17 cellular contexts compared by ENCODE assay signal in genomic region chr1:183327429-183328290, GRCh38.
DNase-seq lines count a peak whose midpoint lies in the region; ATAC-seq and TF ChIP-seq lines count a peak whose summit lies in the region.
"Had no signal": no experiment of that assay in that cellular context is flagged by ENCODE, and none has a peak within 500 bp of the region (broad histone marks: within the 10 kb centered on the region; RNA-seq: fewer than 3 reads in every experiment).

No MANE protein-coding gene starts in this region.

- no peak overlapping the region for H3K4me3 ChIP-seq in tibial artery
- no peak overlapping the region for H3K4me3 ChIP-seq in CD4-positive, alpha-beta memory T cell (ENCODE audit: low read length in 2 of 2)
- H3K4me3 ChIP-seq: ovary had no signal

- no peak for TF ChIP-seq CTCF in nephron progenitor cell (IDR thresholded peaks at IDR 0.05)
- TF ChIP-seq CTCF in tibial artery (IDR thresholded peaks at IDR 0.05), result no peak

- no peaks in the 10 kb centered on the region for H3K9me3 ChIP-seq in tibial artery
- H3K9me3 ChIP-seq in CD4-positive, alpha-beta memory T cell (ENCODE audit: control insufficient read depth in 1 of 2, low read length in 2 of 2), result no peaks in the 10 kb centered on the region
- H3K9me3 ChIP-seq: Caco-2, ovary had no signal

- peaks cover 0 to 32% (median 17%) of the 10 kb centered on the region in 4 donors for H3K4me1 ChIP-seq in tibial artery
- H3K4me1 ChIP-seq in CD4-positive, alpha-beta memory T cell (ENCODE audit: insufficient read depth, low read length), result no peaks in the 10 kb centered on the region

- H3K36me3 Mint-ChIP-seq in nephron progenitor cell (ENCODE audit: low read depth), result no peaks in the 10 kb centered on the region
- H3K36me3 Mint-ChIP-seq in CD4-positive, alpha-beta memory T cell, result no peaks in the 10 kb centered on the region
- H3K36me3 Mint-ChIP-seq: activated CD4-positive, alpha-beta memory T cell treated with anti-CD3 and anti-CD28 coated beads for 36 hours; stimulated activated memory B cell treated with anti-CD40 and anti-IgM and Interleukin-4, amounts not matched to agents 10 μg/mL and 1 μg/mL and 100 μg/mL, for 72 hours had no signal

- peaks cover 64% of the 10 kb centered on the region for H3K4me1 Mint-ChIP-seq in nephron progenitor cell
- H3K4me1 Mint-ChIP-seq in CD4-positive, alpha-beta memory T cell, result no peaks in the 10 kb centered on the region
- H3K4me1 Mint-ChIP-seq: stimulated activated memory B cell treated with anti-CD40 and anti-IgM and Interleukin-4, amounts not matched to agents 10 μg/mL and 1 μg/mL and 100 μg/mL, for 72 hours had no signal

- DNase-seq in amniotic epithelial cell (ENCODE audit: low read depth) (peak; percentile 21), globus pallidus (ENCODE audit: low spot score) (peak; percentile 16), nephron progenitor cell (no peak), tibial artery (peak; percentile 45 to 76), activated gamma-delta T cell (lab: John Stamatoyannopoulos, UW) (no peak), amniotic stem cell (lab: John Stamatoyannopoulos, UW) (no peak)
- DNase-seq in CD4-positive, alpha-beta memory T cell, result no peak
- DNase-seq: activated CD4-positive, alpha-beta memory T cell treated with anti-CD3 and anti-CD28 coated beads for 36 hours; activated T-cell treated with anti-CD3 and anti-CD28 coated beads, Interleukin-2, amount 50 U/mL, for 72 hours; Caco-2; cortex of kidney; erythroblast; midbrain; NCI-H2171; ovary had no signal

- no peak for ATAC-seq in HG03354 (IDR thresholded peaks at IDR 0.05; ENCODE audit: poor library complexity, severe bottlenecking, unreplicated experiment)
- ATAC-seq: activated T-cell treated with anti-CD3 and anti-CD28 coated beads, Interleukin-2, amount 50 U/mL, for 72 hours; stimulated activated memory B cell treated with anti-CD40 and anti-IgM and Interleukin-4, amounts not matched to agents 10 μg/mL and 1 μg/mL and 100 μg/mL, for 72 hours had no signal

- CTCF ChIA-PET in CD4-positive, alpha-beta memory T cell (lab: Charles Lee; ENCODE audit: partially characterized antibody), result no interaction called here

- H3K27ac ChIP-seq in tibial artery, result peak overlapping the region; percentile 70 to 79
- no peak overlapping the region for H3K27ac ChIP-seq in CD4-positive, alpha-beta memory T cell (ENCODE audit: low read depth, low read length)

- H3K36me3 ChIP-seq in tibial artery, result no peaks in the 10 kb centered on the region
- H3K36me3 ChIP-seq in CD4-positive, alpha-beta memory T cell (ENCODE audit: insufficient read depth, low read length), result no peaks in the 10 kb centered on the region
- H3K36me3 ChIP-seq: ovary had no signal

- peaks cover 17% of the 10 kb centered on the region for H3K27me3 Mint-ChIP-seq in nephron progenitor cell (ENCODE audit: low read depth, poor library complexity)
- H3K27me3 Mint-ChIP-seq in CD4-positive, alpha-beta memory T cell, result peaks cover 13 to 23% of the 10 kb centered on the region in 2 donors

- POLR2A ChIA-PET in CD4-positive, alpha-beta memory T cell (lab: Charles Lee; ENCODE audit: partially characterized antibody), result no interaction called here

- peak overlapping the region; percentile 15 for H3K27ac Mint-ChIP-seq in nephron progenitor cell
- H3K27ac Mint-ChIP-seq in CD4-positive, alpha-beta memory T cell, result no peak overlapping the region
- H3K27ac Mint-ChIP-seq: activated CD4-positive, alpha-beta memory T cell treated with anti-CD3 and anti-CD28 coated beads for 36 hours; activated T-cell treated with anti-CD3 and anti-CD28 coated beads, Interleukin-2, amount 50 U/mL, for 72 hours; stimulated activated memory B cell treated with anti-CD40 and anti-IgM and Interleukin-4, amounts not matched to agents 10 μg/mL and 1 μg/mL and 100 μg/mL, for 72 hours had no signal

- no peak overlapping the region for H3K4me3 Mint-ChIP-seq in nephron progenitor cell
- no peak overlapping the region for H3K4me3 Mint-ChIP-seq in CD4-positive, alpha-beta memory T cell
- H3K4me3 Mint-ChIP-seq: activated CD4-positive, alpha-beta memory T cell treated with anti-CD3 and anti-CD28 coated beads for 36 hours; activated T-cell treated with anti-CD3 and anti-CD28 coated beads, Interleukin-2, amount 50 U/mL, for 72 hours; stimulated activated memory B cell treated with anti-CD40 and anti-IgM and Interleukin-4, amounts not matched to agents 10 μg/mL and 1 μg/mL and 100 μg/mL, for 72 hours had no signal

- intact Hi-C loops in tibial artery (cut with DNase I; ENCODE audit: low total_unique reads), result loop anchor here (10.0 kb wide), 1 partner anchor 93 kb away; no protein-coding TSS in a partner anchor
- intact Hi-C loops in CD4-positive, alpha-beta memory T cell (cut with micrococcal nuclease), result no loop called here

- no peaks in the 10 kb centered on the region for H3K9me3 Mint-ChIP-seq in nephron progenitor cell
- H3K9me3 Mint-ChIP-seq in CD4-positive, alpha-beta memory T cell, result no peaks in the 10 kb centered on the region
- H3K9me3 Mint-ChIP-seq: activated CD4-positive, alpha-beta memory T cell treated with anti-CD3 and anti-CD28 coated beads for 36 hours; activated T-cell treated with anti-CD3 and anti-CD28 coated beads, Interleukin-2, amount 50 U/mL, for 72 hours; stimulated activated memory B cell treated with anti-CD40 and anti-IgM and Interleukin-4, amounts not matched to agents 10 μg/mL and 1 μg/mL and 100 μg/mL, for 72 hours had no signal

- H3K27me3 ChIP-seq in tibial artery, result no peaks in the 10 kb centered on the region
- H3K27me3 ChIP-seq in CD4-positive, alpha-beta memory T cell (ENCODE audit: insufficient read depth, low read length), result no peaks in the 10 kb centered on the region
- H3K27me3 ChIP-seq: ovary had no signal

Comparison
In these comparisons a context has a peak if more than half of its experiments do, and no peak if none do; other contexts are left out.
1. DNase-seq: peak in amniotic epithelial cell (single experiment), globus pallidus (single experiment) and tibial artery (2 of 2); none in nephron progenitor cell (single experiment), CD4-positive, alpha-beta memory T cell (0 of 5), activated gamma-delta T cell (single experiment) and amniotic stem cell (single experiment).